ENCODE assay signal across 9 cellular contexts in genomic region chr5:60687927-60688720, GRCh38. TPM values are rescaled to one million over a fixed set of nuclear protein-coding genes. Genes with fewer than 3 reads are reported as not detected.
A peak's percentile ranks its signal among the peaks of the same experiment; 100 is the strongest.
DNase-seq lines count a peak whose midpoint lies in the region; ATAC-seq and TF ChIP-seq lines count a peak whose summit lies in the region.
"Had no signal": no experiment of that assay in that cellular context is flagged by ENCODE, and none has a peak within 500 bp of the region (broad histone marks: within the 10 kb centered on the region; RNA-seq: fewer than 3 reads in every experiment).

No MANE protein-coding gene starts in this region.

- no peaks in the 10 kb centered on the region for H3K9me2 ChIP-seq in PC-9 (ENCODE audit: insufficient read depth)

- no peak overlapping the region for H2AFZ ChIP-seq in PC-9

- H3K36me3 ChIP-seq in BE2C (peaks cover 17% of the 10 kb centered on the region), PC-9 (ENCODE audit: low read depth) (no peaks in the 10 kb centered on the region)

- H3K27me3 ChIP-seq in BE2C (no peaks in the 10 kb centered on the region), PC-9 (ENCODE audit: insufficient read depth, low read depth) (no peaks in the 10 kb centered on the region)

- BruUV-seq in PC-9 (replicated peaks; lab: Mats Ljungman, UMichigan): no TSS peak

- DNase-seq in BE2C (peak; percentile 66), PC-9 (no peak), fibroblast of the aortic adventitia (ENCODE audit: low read depth) (peak; percentile 61), NCI-H187 treated with DMSO at 0.1 percent for 48 hours (lab: John Stamatoyannopoulos, UW) (no peak), NCI-H1092 treated with DMSO at 0.1 percent for 48 hours (lab: John Stamatoyannopoulos, UW) (no peak)
- DNase-seq in activated CD4-positive, CD25-positive, alpha-beta regulatory T cell (lab: John Stamatoyannopoulos, UW): no peak

- peaks cover 15% of the 10 kb centered on the region; the same call in 1 of the 2 replicates for H3K79me2 ChIP-seq in PC-9 (ENCODE audit: low read depth)

- peak; percentile 87 for ATAC-seq in GM18517 (IDR thresholded peaks at IDR 0.05; ENCODE audit: unreplicated experiment)
- peak; percentile 100 for ATAC-seq in HG02938 (IDR thresholded peaks at IDR 0.05; ENCODE audit: unreplicated experiment)

- H3K4me1 ChIP-seq in BE2C (peaks cover 10% of the 10 kb centered on the region), PC-9 (replicated peaks; ENCODE audit: insufficient read depth) (no peaks in the 10 kb centered on the region)

- H4K20me1 ChIP-seq in PC-9 (ENCODE audit: insufficient read depth): no peaks in the 10 kb centered on the region

- H3K4me3 ChIP-seq in BE2C (ENCODE audit: low read depth, low read length) (no peak overlapping the region), PC-9 (no peak overlapping the region), fibroblast of the aortic adventitia (ENCODE audit: low read depth, low read length) (no peak overlapping the region)
- H3K4me3 ChIP-seq: lung had no signal

- CTCF ChIA-PET in PC-9 (lab: Charles Lee): interaction anchor here (0.5 to 0.7 kb wide), 2 partner anchors 12 to 140 kb away, joined by 3 to 5 read pairs; no protein-coding TSS in a partner anchor

- POLR2A ChIA-PET in PC-9 (lab: Charles Lee; ENCODE audit: unreplicated experiment): no interaction called here

- TF ChIP-seq CTCF in BE2C (IDR thresholded peaks at IDR 0.05; ENCODE audit: low read depth, low read length): peak; percentile 69
- peak; percentile 39 for TF ChIP-seq CTCF in PC-9 (conservative IDR thresholded peaks at IDR 0.05)
- peak; percentile 63 for TF ChIP-seq CTCF in fibroblast of the aortic adventitia (IDR thresholded peaks at IDR 0.05; ENCODE audit: insufficient read depth, low read length)

- H3K9me3 ChIP-seq in BE2C (no peaks in the 10 kb centered on the region), PC-9 (ENCODE audit: insufficient read depth, low read depth) (no peaks in the 10 kb centered on the region)

- intact Hi-C loops in PC-9 (cut with micrococcal nuclease; ENCODE audit: unreplicated experiment): no loop called here

- H3K4me2 ChIP-seq in PC-9: no peak overlapping the region

- no peaks in the 10 kb centered on the region for H3F3A ChIP-seq in PC-9 (ENCODE audit: insufficient read depth, low read depth)

- H3K27ac ChIP-seq in PC-9: no peak overlapping the region

RNA-seq across cellular contexts. Expression of gene DEPDC1B, which starts 11.8 kb away (rescaled TPM):
- 2.4 TPM for polyA plus RNA-seq in BE2C (2012; ENCODE audit: insufficient read depth, insufficient read length, low read depth)
- total RNA-seq in PC-9 (2021): 25.6 and 29.2 TPM in 2 replicates
- total RNA-seq in fibroblast of the aortic adventitia (ENCODE audit: low replicate concordance): 1.2 and 8.0 TPM in 2 replicates

Comparison
In these comparisons a context has a peak if more than half of its experiments do, and no peak if none do; other contexts are left out.
1. DNase-seq: peak in BE2C (single experiment) and fibroblast of the aortic adventitia (single experiment); none in PC-9 (0 of 2), NCI-H187 treated with DMSO at 0.1 percent for 48 hours (single experiment), NCI-H1092 treated with DMSO at 0.1 percent for 48 hours (single experiment) and activated CD4-positive, CD25-positive, alpha-beta regulatory T cell (0 of 4).
2. Peak in every context shown above with its lines, with median percentiles within 50 percentile points of each other: CTCF ChIP-seq.